In the genomic region with DNA sequence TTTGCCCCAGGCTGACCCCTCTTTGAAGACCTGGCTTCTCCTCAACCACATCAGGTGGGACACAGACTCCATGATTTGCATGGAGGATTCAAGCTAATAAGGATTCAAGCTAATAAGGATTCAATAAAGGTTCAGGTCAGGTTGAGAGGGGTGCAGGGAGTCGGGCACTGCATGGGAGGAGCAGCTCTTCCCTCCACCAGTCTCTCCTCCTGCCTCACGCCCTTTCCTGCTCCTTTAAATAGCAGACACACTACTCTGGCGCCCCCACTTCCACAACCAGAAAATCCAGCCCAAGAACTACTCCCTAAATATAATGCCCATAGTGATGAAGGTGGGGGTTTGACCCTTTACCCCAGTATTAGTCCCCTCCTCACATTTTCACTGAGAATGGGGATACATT, we compare ENCODE assay signal across 18 cellular contexts. TPM values are rescaled to one million over a fixed set of nuclear protein-coding genes. Genes with fewer than 3 reads are reported as not detected.
DNase-seq lines count a peak whose midpoint lies in the region; ATAC-seq and TF ChIP-seq lines count a peak whose summit lies in the region.
"Had no signal": no experiment of that assay in that cellular context is flagged by ENCODE, and none has a peak within 500 bp of the region (broad histone marks: within the 10 kb centered on the region; RNA-seq: fewer than 3 reads in every experiment).

No MANE protein-coding gene starts in this region.

- POLR2A ChIA-PET in HEK293 (lab: Yijun Ruan, JAX): interaction anchor here (0.7 kb wide), 1 partner anchor 9 kb away, joined by 3 read pairs; no protein-coding TSS in a partner anchor
- POLR2A ChIA-PET in OCI-LY7 (lab: Charles Lee): no interaction called here

- H3K36me3 Mint-ChIP-seq in glutamatergic neuron (ENCODE audit: unreplicated experiment) (no peaks in the 10 kb centered on the region), neural progenitor cell (peaks cover 45% of the 10 kb centered on the region)
- no peaks in the 10 kb centered on the region for H3K36me3 Mint-ChIP-seq in activated T-helper 17 cell treated with anti-CD3 and anti-CD28 coated beads, Interleukin-2, amount 50 U/mL, for 72 hours (ENCODE audit: low read depth)
- H3K36me3 Mint-ChIP-seq: CD8-positive, alpha-beta T cell had no signal

- H4K20me1 ChIP-seq in OCI-LY7 (ENCODE audit: insufficient read depth, low read length) (no peaks in the 10 kb centered on the region), neural progenitor cell (ENCODE audit: low read depth) (peaks cover 99% of the 10 kb centered on the region)

- H3K4me1 Mint-ChIP-seq in glutamatergic neuron (ENCODE audit: low read depth, unreplicated experiment) (peaks cover 56% of the 10 kb centered on the region), neural progenitor cell (peaks cover 90% of the 10 kb centered on the region)
- H3K4me1 Mint-ChIP-seq in activated T-helper 17 cell treated with anti-CD3 and anti-CD28 coated beads, Interleukin-2, amount 50 U/mL, for 72 hours: no peaks in the 10 kb centered on the region

- no peaks in the 10 kb centered on the region for H3K27me3 ChIP-seq in neural progenitor cell
- H3K27me3 ChIP-seq: thyroid gland had no signal

- CTCF ChIA-PET in HEK293 (lab: Yijun Ruan, JAX) (interaction anchor here (0.9 to 1.7 kb wide), 3 partner anchors 9 to 50 kb away, joined by 3 to 11 read pairs (median 4); no protein-coding TSS in a partner anchor), OCI-LY7 (lab: Charles Lee; ENCODE audit: unreplicated experiment) (interaction anchor here (1.5 kb wide), 1 partner anchor 9 kb away, joined by 4 read pairs; no protein-coding TSS in a partner anchor)

- no peak overlapping the region for H3K27ac ChIP-seq in HEK293 (ENCODE audit: extremely low read depth, low read depth, low read length)
- H3K27ac ChIP-seq in OCI-LY7 (ENCODE audit: low read depth, low read length, poor library complexity, severe bottlenecking): no peak overlapping the region
- peak overlapping the region; percentile 76 for H3K27ac ChIP-seq in neural progenitor cell
- H3K27ac ChIP-seq: epithelial cell of prostate, thyroid gland had no signal

- H3K4me1 ChIP-seq in HEK293 (ENCODE audit: control insufficient read depth, insufficient read depth, low read length): peaks cover 7% of the 10 kb centered on the region; the same call in 1 of the 2 replicates
- H3K4me1 ChIP-seq in OCI-LY7 (ENCODE audit: insufficient read depth, low read length, poor library complexity, severe bottlenecking): peaks cover 24% of the 10 kb centered on the region
- peaks cover 92% of the 10 kb centered on the region for H3K4me1 ChIP-seq in neural progenitor cell

- H2AFZ ChIP-seq in OCI-LY7 (ENCODE audit: low read length): no peak overlapping the region
- no peak overlapping the region for H2AFZ ChIP-seq in neural progenitor cell (replicated peaks)

- H3K4me3 Mint-ChIP-seq in glutamatergic neuron (ENCODE audit: unreplicated experiment) (peak overlapping the region; percentile 72), neural progenitor cell (peak overlapping the region; percentile 60)
- H3K4me3 Mint-ChIP-seq in activated T-helper 17 cell treated with anti-CD3 and anti-CD28 coated beads, Interleukin-2, amount 50 U/mL, for 72 hours: no peak overlapping the region
- H3K4me3 Mint-ChIP-seq: activated CD4-positive, alpha-beta T cell treated with anti-CD3 and anti-CD28 coated beads, Interleukin-2, amount 10 ng/mL, durations not matched to agents 24 days and 14 days; CD8-positive, alpha-beta T cell had no signal

- H3K4me3 ChIP-seq in HEK293 (ENCODE audit: low read depth, low read length): no peak overlapping the region
- H3K4me3 ChIP-seq in OCI-LY7 (ENCODE audit: low read depth, low read length, poor library complexity, severe bottlenecking): peak overlapping the region; percentile 70
- H3K4me3 ChIP-seq in neural progenitor cell: peak overlapping the region; percentile 99
- H3K4me3 ChIP-seq: thyroid gland had no signal

- ATAC-seq in HG02571 (IDR thresholded peaks at IDR 0.05; ENCODE audit: unreplicated experiment): no peak
- ATAC-seq in activated T-helper 17 cell treated with anti-CD3 and anti-CD28 coated beads, Interleukin-2, amount 50 U/mL, for 72 hours (replicated peaks): no peak
- ATAC-seq: CD8-positive, alpha-beta T cell had no signal

- intact Hi-C loops in OCI-LY7 (cut with micrococcal nuclease; ENCODE audit: unreplicated experiment): no loop called here

- H3K9me2 ChIP-seq in OCI-LY7 (ENCODE audit: insufficient read depth, low read length): no peaks in the 10 kb centered on the region

- DNase-seq in OCI-LY7 (ENCODE audit: low spot score) (no peak), glutamatergic neuron (peak; percentile 33), neural progenitor cell (ENCODE audit: low spot score) (peak; percentile 35), 8988T (no peak)
- DNase-seq: activated CD4-positive, alpha-beta T cell treated with anti-CD3 and anti-CD28 coated beads, Interleukin-2, amount 10 ng/mL, durations not matched to agents 24 days and 14 days; activated T-cell treated with anti-CD3 and anti-CD28 coated beads, Interleukin-2, amount 50 U/mL, for 48 hours; CD8-positive, alpha-beta T cell; GF-D8; NCI-H1436; NCI-H524 treated with DMSO at 0.1 percent for 48 hours; sigmoid colon; stimulated activated CD4-positive, alpha-beta T cell treated with anti-CD3 and anti-CD28 coated beads, Interleukin-2, amount 100 ng/mL, for 48 hours; thyroid gland had no signal

- no peak overlapping the region for H3K9ac ChIP-seq in neural progenitor cell

- peak overlapping the region; percentile 76 for H3K4me2 ChIP-seq in OCI-LY7 (ENCODE audit: low read length)
- peak overlapping the region; percentile 97 for H3K4me2 ChIP-seq in neural progenitor cell

- H3K9me3 Mint-ChIP-seq in glutamatergic neuron (ENCODE audit: unreplicated experiment): peaks cover 33% of the 10 kb centered on the region
- no peaks in the 10 kb centered on the region for H3K9me3 Mint-ChIP-seq in neural progenitor cell
- H3K9me3 Mint-ChIP-seq in activated T-helper 17 cell treated with anti-CD3 and anti-CD28 coated beads, Interleukin-2, amount 50 U/mL, for 72 hours: no peaks in the 10 kb centered on the region
- H3K9me3 Mint-ChIP-seq: activated CD4-positive, alpha-beta T cell treated with anti-CD3 and anti-CD28 coated beads, Interleukin-2, amount 10 ng/mL, durations not matched to agents 24 days and 14 days; CD8-positive, alpha-beta T cell had no signal

- H3K27ac Mint-ChIP-seq in glutamatergic neuron (ENCODE audit: unreplicated experiment): peak overlapping the region; percentile 44
- H3K27ac Mint-ChIP-seq in neural progenitor cell: peak overlapping the region; percentile 13
- no peak overlapping the region for H3K27ac Mint-ChIP-seq in activated T-helper 17 cell treated with anti-CD3 and anti-CD28 coated beads, Interleukin-2, amount 50 U/mL, for 72 hours
- H3K27ac Mint-ChIP-seq: activated CD4-positive, alpha-beta T cell treated with anti-CD3 and anti-CD28 coated beads, Interleukin-2, amount 10 ng/mL, durations not matched to agents 24 days and 14 days; CD8-positive, alpha-beta T cell had no signal

- BruUV-seq in OCI-LY7 (replicated peaks; lab: Mats Ljungman, UMichigan): no TSS peak

- H3K79me2 ChIP-seq in OCI-LY7 (ENCODE audit: insufficient read depth, low read depth, low read length) (0 out of 2 replicates have a peak, but pooled peaks cover 3% of the 10 kb centered on the region), neural progenitor cell (ENCODE audit: low read depth) (peaks cover 90% of the 10 kb centered on the region)

- H3K27me3 Mint-ChIP-seq in glutamatergic neuron (ENCODE audit: unreplicated experiment) (peaks cover 20% of the 10 kb centered on the region), neural progenitor cell (ENCODE audit: insufficient read depth, low read depth) (peaks cover 10% of the 10 kb centered on the region)
- no peaks in the 10 kb centered on the region for H3K27me3 Mint-ChIP-seq in activated T-helper 17 cell treated with anti-CD3 and anti-CD28 coated beads, Interleukin-2, amount 50 U/mL, for 72 hours

- peaks cover 91% of the 10 kb centered on the region for H3F3A ChIP-seq in neural progenitor cell (ENCODE audit: low read depth)

- peak; percentile 44; the same call in 1 of the 2 replicates for TF ChIP-seq CTCF in HEK293 (tag by site-specific recombination; IDR thresholded peaks at IDR 0.05)
- 0 out of 2 replicates have a peak, but pooled peaks have one; percentile 18 for TF ChIP-seq CTCF in OCI-LY7 (conservative IDR thresholded peaks at IDR 0.05; ENCODE audit: low read length)
- TF ChIP-seq CTCF in glutamatergic neuron (IDR thresholded peaks at IDR 0.05; ENCODE audit: partially characterized antibody, unreplicated experiment): no peak
- peak; percentile 18 for TF ChIP-seq CTCF in neural progenitor cell (IDR thresholded peaks at IDR 0.05)

- H3K36me3 ChIP-seq in HEK293 (ENCODE audit: control insufficient read depth in 2 of 2, insufficient read depth in 1 of 2, low read length in 2 of 2) (peaks cover 0 to 26% of the 10 kb centered on the region in 2 experiments; a peak in 1 of 3 replicates), OCI-LY7 (ENCODE audit: insufficient read depth, low read length) (no peaks in the 10 kb centered on the region), neural progenitor cell (no peaks in the 10 kb centered on the region)
- H3K36me3 ChIP-seq: sigmoid colon, thyroid gland had no signal

- no peaks in the 10 kb centered on the region for H3K9me3 ChIP-seq in HEK293 (ENCODE audit: control insufficient read depth, insufficient read depth, low read depth, low read length)
- no peaks in the 10 kb centered on the region for H3K9me3 ChIP-seq in OCI-LY7 (ENCODE audit: low read length)
- no peaks in the 10 kb centered on the region for H3K9me3 ChIP-seq in neural progenitor cell (ENCODE audit: low read depth)
- H3K9me3 ChIP-seq: sigmoid colon, thyroid gland had no signal

RNA-seq across cellular contexts. Expression of a gene that starts 7.1 kb away (rescaled TPM):
- total RNA-seq in OCI-LY7 (2014; rRNA removed; shearing (Covaris generic)): 4.5 and 5.3 TPM in 2 replicates
- total RNA-seq in OCI-LY7 (2022) (5.3 and 5.5 TPM in 2 replicates), glutamatergic neuron (ENCODE audit: unreplicated experiment) (114 TPM), neural progenitor cell (ENCODE audit: low replicate concordance) (32.2 and 62.6 TPM in 2 replicates)
- total RNA-seq in activated T-helper 17 cell treated with anti-CD3 and anti-CD28 coated beads, Interleukin-2, amount 50 U/mL, for 72 hours: under 1 TPM; 0.15 to 0.21 TPM

RNA-seq across cellular contexts. Expression of a gene that starts 14.2 kb away (rescaled TPM):
- not detected in 2 replicates for total RNA-seq in OCI-LY7 (2014; rRNA removed; shearing (Covaris generic))
- total RNA-seq in OCI-LY7 (2022) (0.48 TPM in 1 of 2 replicates, not detected in the other), glutamatergic neuron (ENCODE audit: unreplicated experiment) (not detected), neural progenitor cell (ENCODE audit: low replicate concordance) (2.4 and 7.7 TPM in 2 replicates)
- total RNA-seq in activated T-helper 17 cell treated with anti-CD3 and anti-CD28 coated beads, Interleukin-2, amount 50 U/mL, for 72 hours: 1 to 10 TPM in 1 of 2 donors, under 1 TPM in 1; 0.43 to 1.2 TPM
- total RNA-seq: activated CD4-positive, alpha-beta T cell treated with anti-CD3 and anti-CD28 coated beads, Interleukin-2, amount 10 ng/mL, durations not matched to agents 24 days and 14 days; cerebellum; sigmoid colon had no signal

RNA-seq across cellular contexts. Expression of a gene that starts 20.6 kb away (rescaled TPM):
- total RNA-seq in OCI-LY7 (2014; rRNA removed; shearing (Covaris generic)): 71.3 and 103 TPM in 2 replicates
- total RNA-seq in OCI-LY7 (2022) (52.1 and 55.2 TPM in 2 replicates), glutamatergic neuron (ENCODE audit: unreplicated experiment) (47.0 TPM), neural progenitor cell (ENCODE audit: low replicate concordance) (29.4 and 50.6 TPM in 2 replicates)
- 10 to 100 TPM; 39.9 to 55.6 TPM for total RNA-seq in activated T-helper 17 cell treated with anti-CD3 and anti-CD28 coated beads, Interleukin-2, amount 50 U/mL, for 72 hours

RNA-seq across cellular contexts. Expression of a gene that starts 21.6 kb away (rescaled TPM):
- 20.8 and 33.2 TPM in 2 replicates for total RNA-seq in OCI-LY7 (2014; rRNA removed; shearing (Covaris generic))
- total RNA-seq in OCI-LY7 (2022) (37.1 and 40.3 TPM in 2 replicates), glutamatergic neuron (ENCODE audit: unreplicated experiment) (52.4 TPM), neural progenitor cell (ENCODE audit: low replicate concordance) (43.7 and 64.9 TPM in 2 replicates)
- total RNA-seq in activated T-helper 17 cell treated with anti-CD3 and anti-CD28 coated beads, Interleukin-2, amount 50 U/mL, for 72 hours: 10 to 100 TPM; 31.9 to 36.7 TPM

RNA-seq across cellular contexts. Expression of a gene that starts 39.4 kb away (rescaled TPM):
- 12.9 and 14.3 TPM in 2 replicates for total RNA-seq in OCI-LY7 (2014; rRNA removed; shearing (Covaris generic))
- total RNA-seq in OCI-LY7 (2022): 5.0 and 6.5 TPM in 2 replicates
- 47.7 TPM for total RNA-seq in glutamatergic neuron (ENCODE audit: unreplicated experiment)
- 20.5 and 35.8 TPM in 2 replicates for total RNA-seq in neural progenitor cell (ENCODE audit: low replicate concordance)
- 100 to 1,000 TPM; 150 to 338 TPM for total RNA-seq in activated T-helper 17 cell treated with anti-CD3 and anti-CD28 coated beads, Interleukin-2, amount 50 U/mL, for 72 hours

Comparison
In these comparisons a context has a peak if more than half of its experiments do, and no peak if none do; other contexts are left out.
1. DNase-seq: peak in glutamatergic neuron (single experiment) and neural progenitor cell (single experiment); none in OCI-LY7 (single experiment) and 8988T (single experiment).
2. RNA of a gene that starts 7.1 kb away (total RNA-seq): 114 TPM in glutamatergic neuron (single experiment), 32.2 to 62.6 TPM in neural progenitor cell and 4.5 to 5.5 TPM in OCI-LY7; 0.15 to 0.21 TPM in activated T-helper 17 cell treated with anti-CD3 and anti-CD28 coated beads, Interleukin-2, amount 50 U/mL, for 72 hours; every median in the first group is over 4 times any median in the second.